35 cellular contexts compared by ENCODE assay signal in the genomic region with DNA sequence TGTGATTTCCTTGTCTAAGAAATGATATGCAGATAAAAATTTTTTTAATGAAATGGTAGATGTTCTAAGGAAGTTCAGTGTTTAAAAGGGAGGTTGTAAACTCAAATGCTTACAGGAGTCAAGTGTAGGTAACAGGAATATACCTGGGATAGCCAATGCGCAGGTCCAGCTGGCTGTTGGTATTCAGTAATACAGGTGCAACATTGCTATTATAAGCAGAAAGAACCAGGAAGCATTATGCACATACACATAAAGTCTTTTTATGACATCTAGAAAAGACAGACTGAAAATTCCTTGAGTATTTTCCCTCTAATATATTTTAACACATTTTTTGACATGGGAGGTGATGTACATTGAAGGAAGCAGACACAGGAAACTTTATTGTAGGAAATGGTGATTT. TPM values are rescaled to one million over a fixed set of nuclear protein-coding genes. Genes with fewer than 3 reads are reported as not detected.
"Had no signal": no experiment of that assay in that cellular context is flagged by ENCODE, and none has a peak within 500 bp of the region (broad histone marks: within the 10 kb centered on the region; RNA-seq: fewer than 3 reads in every experiment).

No MANE protein-coding gene starts in this region.

- FAIRE-seq: astrocyte, TTC549 had no signal

- H3K4me3 ChIP-seq: body of pancreas, breast epithelium had no signal

- H3K27me3 ChIP-seq: body of pancreas, brain microvascular endothelial cell, breast epithelium had no signal

- DNase-seq: activated CD4-positive, alpha-beta memory T cell treated with anti-CD3 and anti-CD28 coated beads, Interleukin-2, amount 10 ng/mL, durations not matched to agents 7 days and 5 days; activated CD4-positive, alpha-beta T cell treated with anti-CD3 and anti-CD28 coated beads for 1 hour; activated CD4-positive, alpha-beta T cell treated with anti-CD3 and anti-CD28 coated beads for 36 hours; activated CD4-positive, alpha-beta T cell treated with anti-CD3 and anti-CD28 coated beads for 48 hours; activated CD4-positive, alpha-beta T cell treated with anti-CD3 and anti-CD28 coated beads, Interleukin-2, amount 10 ng/mL, durations not matched to agents 7 days and 5 days; activated CD4-positive, alpha-beta T cell treated with anti-CD3 and anti-CD28 coated beads, Interleukin-2, amount 50 U/mL, for 48 hours; activated CD4-positive, CD25-positive, alpha-beta regulatory T cell; activated CD8-positive, alpha-beta memory T cell treated with anti-CD3 and anti-CD28 coated beads for 24 hours; activated CD8-positive, alpha-beta memory T cell treated with anti-CD3 and anti-CD28 coated beads, Interleukin-2, amount 10 ng/mL, durations not matched to agents 7 days and 5 days; activated CD8-positive, alpha-beta memory T cell treated with anti-CD3 and anti-CD28 coated beads, Interleukin-2, amount 50 U/mL, for 48 hours; activated CD8-positive, alpha-beta T cell treated with anti-CD3 and anti-CD28 coated beads, Interleukin-2, amount 10 ng/mL, durations not matched to agents 7 days and 5 days; activated effector memory CD4-positive, alpha-beta T cell treated with Interleukin-2 at 50 U/mL for 16 hours; activated gamma-delta T cell; activated naive CD4-positive, alpha-beta T cell treated with anti-CD3 and anti-CD28 coated beads, Interleukin-2, amount 10 ng/mL, durations not matched to agents 7 days and 5 days; activated naive CD4-positive, alpha-beta T cell treated with Interleukin-2 at 50 U/mL for 16 hours; activated naive CD8-positive, alpha-beta T cell treated with anti-CD3 and anti-CD28 coated beads, Interleukin-2, amount 10 ng/mL, durations not matched to agents 7 days and 5 days; activated naive CD8-positive, alpha-beta T cell treated with anti-CD3 and anti-CD28 coated beads, Interleukin-2, amount 50 U/mL, for 24 hours; activated T-cell treated with anti-CD3 and anti-CD28 coated beads, Interleukin-2, amount 50 U/mL, for 24 hours; activated T-cell treated with anti-CD3 and anti-CD28 coated beads, Interleukin-2, amount 50 U/mL, for 48 hours; aorta; body of pancreas; brain microvascular endothelial cell; central memory CD4-positive, alpha-beta T cell; T-helper 1 cell; T-helper 2 cell; T-helper 9 cell; WERI-Rb-1 had no signal

- H3K4me1 ChIP-seq: body of pancreas, breast epithelium had no signal

- H3K27ac ChIP-seq: body of pancreas, brain microvascular endothelial cell, breast epithelium, WERI-Rb-1 had no signal

- ATAC-seq: activated CD4-positive, alpha-beta T cell treated with anti-CD3 and anti-CD28 coated beads for 36 hours; activated CD4-positive, CD25-positive, alpha-beta regulatory T cell treated with anti-CD3 and anti-CD28 coated beads, Interleukin-2, amount 50 U/mL, for 24 hours; activated CD8-positive, alpha-beta memory T cell treated with anti-CD3 and anti-CD28 coated beads, Interleukin-2, amount 10 ng/mL, durations not matched to agents 7 days and 5 days; activated CD8-positive, alpha-beta T cell treated with anti-CD3 and anti-CD28 coated beads, Interleukin-2, amount 10 ng/mL, durations not matched to agents 7 days and 5 days; activated naive CD8-positive, alpha-beta T cell treated with anti-CD3 and anti-CD28 coated beads, Interleukin-2, amount 50 U/mL, for 24 hours; body of pancreas; WTC11 had no signal

- H3K9me3 ChIP-seq: body of pancreas, breast epithelium had no signal

- H3K36me3 ChIP-seq: brain microvascular endothelial cell, breast epithelium had no signal

RNA-seq across cellular contexts. Expression of a gene that starts 43.6 kb away (rescaled TPM):
- total RNA-seq: activated CD4-positive, alpha-beta memory T cell treated with anti-CD3 and anti-CD28 coated beads, Interleukin-2, amount 10 ng/mL, durations not matched to agents 7 days and 5 days; activated CD4-positive, alpha-beta T cell treated with anti-CD3 and anti-CD28 coated beads for 36 hours; activated CD4-positive, alpha-beta T cell treated with anti-CD3 and anti-CD28 coated beads, Interleukin-2, amount 10 ng/mL, durations not matched to agents 7 days and 5 days; activated CD8-positive, alpha-beta memory T cell treated with anti-CD3 and anti-CD28 coated beads, Interleukin-2, amount 10 ng/mL, durations not matched to agents 7 days and 5 days; activated CD8-positive, alpha-beta T cell treated with anti-CD3 and anti-CD28 coated beads, Interleukin-2, amount 10 ng/mL, durations not matched to agents 7 days and 5 days; activated naive CD8-positive, alpha-beta T cell treated with anti-CD3 and anti-CD28 coated beads, Interleukin-2, amount 10 ng/mL, durations not matched to agents 7 days and 5 days; activated T-helper 2 cell treated with anti-CD3 and anti-CD28 coated beads, Interferon-gamma antibody, Interleukin-2, Interleukin-4, amounts not matched to agents 10 μg/mL and 5 μg/mL and 100 μg/mL, durations not matched to agents 14 hours and 24 hours and 36 hours; aorta; astrocyte; body of pancreas; cardiac septum; cerebellum had no signal
- polyA plus RNA-seq: aorta had no signal
